7 cellular contexts compared by ENCODE assay signal in genomic region chr18:5895886-5896740, GRCh38. TPM values are rescaled to one million over a fixed set of nuclear protein-coding genes. Genes with fewer than 3 reads are reported as not detected.
DNase-seq lines count a peak whose midpoint lies in the region; ATAC-seq and TF ChIP-seq lines count a peak whose summit lies in the region.

No MANE protein-coding gene starts in this region.

- H2AFZ ChIP-seq in neuron (ENCODE audit: low read depth, low read length) = peak overlapping the region; percentile 88

- no TSS peak for BruUV-seq in A673 (replicated peaks; lab: Mats Ljungman, UMichigan)

- DNase-seq in NCI-H510A (lab: John Stamatoyannopoulos, UW) (peak; percentile 69), foreskin melanocyte (peak; percentile 4), A673 (ENCODE audit: low spot score) (no peak), SKM-1 (lab: John Stamatoyannopoulos, UW; ENCODE audit: unreplicated experiment) (no peak)
- no peak for DNase-seq in activated effector memory CD4-positive, alpha-beta T cell treated with Interleukin-2 at 50 U/mL for 16 hours

- peaks cover 17% of the 10 kb centered on the region for H3K36me3 ChIP-seq in neuron (ENCODE audit: insufficient read depth, low read length)
- H3K36me3 ChIP-seq in A673 (ENCODE audit: insufficient read depth, low read length, poor library complexity, severe bottlenecking) = no peaks in the 10 kb centered on the region

- CTCF ChIA-PET in A673 (lab: Charles Lee) = no interaction called here

- H3K4me3 ChIP-seq in neuron (ENCODE audit: low read length) = peak overlapping the region; percentile 58
- H3K4me3 ChIP-seq in A673 (ENCODE audit: low read depth, low read length, poor library complexity, severe bottlenecking) = no peak overlapping the region

- H3K9me3 ChIP-seq in neuron (ENCODE audit: low read length) (peaks cover 6% of the 10 kb centered on the region), A673 (ENCODE audit: low read depth, low read length, poor library complexity, severe bottlenecking) (no peaks in the 10 kb centered on the region)

- ATAC-seq in GM19351 (IDR thresholded peaks at IDR 0.05; ENCODE audit: unreplicated experiment) = peak; percentile 48

- H3K4me1 ChIP-seq in neuron (ENCODE audit: insufficient read depth, low read length) = peaks cover 34% of the 10 kb centered on the region
- no peaks in the 10 kb centered on the region for H3K4me1 ChIP-seq in A673 (ENCODE audit: insufficient read depth, low read length, poor library complexity, severe bottlenecking)

- POLR2A ChIA-PET in A673 (lab: Charles Lee; ENCODE audit: low non-redundant PET) = no interaction called here

- intact Hi-C loops in A673 (cut with micrococcal nuclease; ENCODE audit: unreplicated experiment) = no loop called here

- TF ChIP-seq CTCF in A673 (conservative IDR thresholded peaks at IDR 0.05; ENCODE audit: low read depth, low read length) = no peak

- no peaks in the 10 kb centered on the region for H3K27me3 ChIP-seq in neuron (ENCODE audit: insufficient read depth, low read length)
- H3K27me3 ChIP-seq in A673 (replicated peaks; ENCODE audit: insufficient read depth, low read depth, low read length, poor library complexity) = peaks cover 53% of the 10 kb centered on the region

- H3K27ac ChIP-seq in A673 (ENCODE audit: low read depth, low read length, poor library complexity, severe bottlenecking) = no peak overlapping the region

RNA-seq across cellular contexts. Expression of gene TMEM200C, which starts 0.8 kb away (rescaled TPM):
- total RNA-seq in A673 (2021) = not detected in 2 replicates

Comparison
In these comparisons a context has a peak if more than half of its experiments do, and no peak if none do; other contexts are left out.
1. DNase-seq: peak in NCI-H510A (single experiment) and foreskin melanocyte (single experiment); none in activated effector memory CD4-positive, alpha-beta T cell treated with Interleukin-2 at 50 U/mL for 16 hours (single experiment), A673 (single experiment) and SKM-1 (single experiment).